In genomic region chr12:28122756-28123155, GRCh38 we compare ENCODE assay signal across 19 cellular contexts.
DNase-seq lines count a peak whose midpoint lies in the region; ATAC-seq, FAIRE-seq and TF ChIP-seq lines count a peak whose summit lies in the region.
"Had no signal": no experiment of that assay in that cellular context is flagged by ENCODE, and none has a peak within 500 bp of the region (broad histone marks: within the 10 kb centered on the region; RNA-seq: fewer than 3 reads in every experiment).

No MANE protein-coding gene starts in this region.

- no peaks in the 10 kb centered on the region for H3K23me2 ChIP-seq in H1 (ENCODE audit: low read depth, low read length)

- POLR2A ChIA-PET in H1 (lab: Charles Lee; ENCODE audit: partially characterized antibody): no interaction called here

- no peak overlapping the region for H2BK5ac ChIP-seq in H1 (ENCODE audit: low read depth, low read length)

- H3K4ac ChIP-seq in H1 (replicated peaks; ENCODE audit: insufficient read length, low read depth, low read length): no peak overlapping the region

- no peak overlapping the region for H3K23ac ChIP-seq in H1 (ENCODE audit: insufficient read length)

- H2AFZ ChIP-seq in GM23338 (no peak overlapping the region), H1 (ENCODE audit: low read length) (no peak overlapping the region)

- no peak overlapping the region for H3K14ac ChIP-seq in H1 (ENCODE audit: insufficient read length)

- intact Hi-C loops in activated T-helper 1 cell treated with anti-CD3 and anti-CD28 coated beads, Interleukin-12 subunit alpha, Interleukin-12 subunit beta, Interleukin-2, Interleukin-4 antibody, amounts not matched to agents 30 ng/mL and 10 ng/mL and 1 ng/mL, durations not matched to agents 14 hours and 24 hours and 36 hours (cut with micrococcal nuclease): no loop called here
- intact Hi-C loops in stomach (cut with DNase I; ENCODE audit: low total_unique reads): no loop called here

- H4K8ac ChIP-seq in H1 (ENCODE audit: extremely low read depth, insufficient read depth, low read length): no peak overlapping the region

- no peak for TF ChIP-seq CTCF in GM23338 (conservative IDR thresholded peaks at IDR 0.05; ENCODE audit: low read depth in 2 of 2)
- no peak for TF ChIP-seq CTCF in H1 (IDR thresholded peaks at IDR 0.05; ENCODE audit: control extremely low read depth in 1 of 3, insufficient read depth in 1 of 3, low read depth in 1 of 3, low read length in 3 of 3)
- no peak for TF ChIP-seq CTCF in right atrium auricular region (IDR thresholded peaks at IDR 0.05)
- no peak for TF ChIP-seq CTCF in stomach (IDR thresholded peaks at IDR 0.05)
- no peak for TF ChIP-seq CTCF in gastroesophageal sphincter (IDR thresholded peaks at IDR 0.05)

- H3K79me2 ChIP-seq in GM23338 (replicated peaks; ENCODE audit: insufficient read depth) (no peaks in the 10 kb centered on the region), H1 (ENCODE audit: control insufficient read depth in 1 of 2, insufficient read depth in 2 of 2, low read length in 2 of 2) (no peaks in the 10 kb centered on the region)

- H3K4me3 ChIP-seq in GM23338 (no peak overlapping the region), H1 (ENCODE audit: extremely low read depth in 1 of 4, insufficient read depth in 2 of 4, low read depth in 3 of 4, low read length in 4 of 4) (no peak overlapping the region), right atrium auricular region (no peak overlapping the region), stomach (no peak overlapping the region), gastroesophageal sphincter (no peak overlapping the region)

- H3K27me3 Mint-ChIP-seq in GM23338 (ENCODE audit: insufficient read depth, low read depth, poor library complexity): peaks cover 3% of the 10 kb centered on the region
- H3K27me3 Mint-ChIP-seq in activated T-helper 1 cell treated with anti-CD3 and anti-CD28 coated beads, Interleukin-12 subunit alpha, Interleukin-12 subunit beta, Interleukin-2, Interleukin-4 antibody, amounts not matched to agents 30 ng/mL and 10 ng/mL and 1 ng/mL, durations not matched to agents 14 hours and 24 hours and 36 hours (ENCODE audit: insufficient read depth): peaks cover 5% of the 10 kb centered on the region
- H3K27me3 Mint-ChIP-seq: CD4-positive, alpha-beta T cell had no signal

- DNase-seq in GM23338 (ENCODE audit: low spot score) (peak; percentile 3), OCI-M1 (lab: John Stamatoyannopoulos, UW) (peak; percentile 68), H1 (ENCODE audit: low read depth in 1 of 2, low spot score in 2 of 2) (no peak), right atrium auricular region (ENCODE audit: low spot score) (no peak), stomach (no peak)
- DNase-seq in activated T-helper 1 cell treated with anti-CD3 and anti-CD28 coated beads, Interleukin-12 subunit alpha, Interleukin-12 subunit beta, Interleukin-2, Interleukin-4 antibody, amounts not matched to agents 30 ng/mL and 10 ng/mL and 1 ng/mL, durations not matched to agents 14 hours and 24 hours and 36 hours (ENCODE audit: low spot score): no peak
- DNase-seq: AML-193; Caco-2; CD4-positive, alpha-beta T cell; HCEC 1CT; KBM-7 had no signal

- TF ChIP-seq RAD21 in H1 (IDR thresholded peaks at IDR 0.05 in 1 of 2, conservative IDR thresholded peaks at IDR 0.05 in 1 of 2; ENCODE audit: low read depth in 2 of 2, low read length in 2 of 2): no peak

- H3K4me3 Mint-ChIP-seq in GM23338: no peak overlapping the region
- no peak overlapping the region for H3K4me3 Mint-ChIP-seq in activated T-helper 1 cell treated with anti-CD3 and anti-CD28 coated beads, Interleukin-12 subunit alpha, Interleukin-12 subunit beta, Interleukin-2, Interleukin-4 antibody, amounts not matched to agents 30 ng/mL and 10 ng/mL and 1 ng/mL, durations not matched to agents 14 hours and 24 hours and 36 hours
- H3K4me3 Mint-ChIP-seq: CD4-positive, alpha-beta T cell had no signal

- no peak for TF ChIP-seq POLR2A in H1 (IDR thresholded peaks at IDR 0.05; ENCODE audit: control extremely low read depth in 1 of 2, low read depth in 2 of 2, low read length in 2 of 2)
- no peak for TF ChIP-seq POLR2A in stomach (IDR thresholded peaks at IDR 0.05)
- no peak for TF ChIP-seq POLR2A in gastroesophageal sphincter (IDR thresholded peaks at IDR 0.05)

- no peak overlapping the region for H4K5ac ChIP-seq in H1 (ENCODE audit: insufficient read length, low read depth, low read length)

- no peaks in the 10 kb centered on the region for H3K9me3 Mint-ChIP-seq in GM23338
- H3K9me3 Mint-ChIP-seq in activated T-helper 1 cell treated with anti-CD3 and anti-CD28 coated beads, Interleukin-12 subunit alpha, Interleukin-12 subunit beta, Interleukin-2, Interleukin-4 antibody, amounts not matched to agents 30 ng/mL and 10 ng/mL and 1 ng/mL, durations not matched to agents 14 hours and 24 hours and 36 hours: no peaks in the 10 kb centered on the region
- H3K9me3 Mint-ChIP-seq: CD4-positive, alpha-beta T cell had no signal

- H2BK12ac ChIP-seq in H1 (ENCODE audit: low read depth, low read length): no peak overlapping the region

- H3K9me3 ChIP-seq in H1 (ENCODE audit: insufficient read depth in 2 of 2, low read depth in 1 of 2, low read length in 1 of 2) (no peaks in the 10 kb centered on the region), right atrium auricular region (no peaks in the 10 kb centered on the region), stomach (no peaks in the 10 kb centered on the region), gastroesophageal sphincter (no peaks in the 10 kb centered on the region)
- H3K9me3 ChIP-seq: Caco-2 had no signal

- H3K4me1 ChIP-seq in GM23338 (ENCODE audit: insufficient read depth): no peaks in the 10 kb centered on the region
- H3K4me1 ChIP-seq in H1 (replicated peaks in 1 of 4; ENCODE audit: control insufficient read depth in 3 of 4, insufficient read depth in 4 of 4, low read length in 3 of 4): no peaks in the 10 kb centered on the region; a peak in 1 of 7 replicates
- no peaks in the 10 kb centered on the region for H3K4me1 ChIP-seq in right atrium auricular region
- no peaks in the 10 kb centered on the region for H3K4me1 ChIP-seq in stomach
- H3K4me1 ChIP-seq in gastroesophageal sphincter: no peaks in the 10 kb centered on the region
- H3K4me1 ChIP-seq: Caco-2 had no signal

- CTCF ChIA-PET in H1 (lab: Charles Lee; ENCODE audit: partially characterized antibody): interaction anchor here (0.9 kb wide), 1 partner anchor 174 kb away, joined by 3 read pairs; no protein-coding TSS in a partner anchor

- no peak for TF ChIP-seq EP300 in H1 (IDR thresholded peaks at IDR 0.05; ENCODE audit: borderline replicate concordance in 1 of 2, low read depth in 2 of 2, low read length in 2 of 2)
- TF ChIP-seq EP300 in stomach (IDR thresholded peaks at IDR 0.05): no peak
- no peak for TF ChIP-seq EP300 in gastroesophageal sphincter (IDR thresholded peaks at IDR 0.05)

- no peak overlapping the region for H3K56ac ChIP-seq in H1 (replicated peaks; ENCODE audit: insufficient read length, low read depth, low read length)

- H3K4me1 Mint-ChIP-seq in GM23338: no peaks in the 10 kb centered on the region
- H3K4me1 Mint-ChIP-seq in activated T-helper 1 cell treated with anti-CD3 and anti-CD28 coated beads, Interleukin-12 subunit alpha, Interleukin-12 subunit beta, Interleukin-2, Interleukin-4 antibody, amounts not matched to agents 30 ng/mL and 10 ng/mL and 1 ng/mL, durations not matched to agents 14 hours and 24 hours and 36 hours (ENCODE audit: low read depth): no peaks in the 10 kb centered on the region

- H3K4me2 ChIP-seq in GM23338: no peak overlapping the region
- no peak overlapping the region for H3K4me2 ChIP-seq in H1 (ENCODE audit: insufficient read depth in 1 of 2, low read depth in 2 of 2, low read length in 2 of 2)

- H3K9ac ChIP-seq in H1 (replicated peaks in 1 of 4; ENCODE audit: extremely low read depth in 1 of 4, low read depth in 3 of 4, low read length in 3 of 4): no peak overlapping the region

- no peak overlapping the region for H2BK120ac ChIP-seq in H1 (replicated peaks; ENCODE audit: low read depth, low read length)

- no peak overlapping the region for H3K18ac ChIP-seq in H1 (ENCODE audit: extremely low read depth, low read length)

- H2AK5ac ChIP-seq in H1 (ENCODE audit: low read depth, low read length): no peak overlapping the region

- H3K79me1 ChIP-seq in H1 (ENCODE audit: low read depth, low read length): no peaks in the 10 kb centered on the region

- ATAC-seq in GM23338: no peak; the same call in 2 of the 3 replicates
- ATAC-seq in gastroesophageal sphincter: no peak

- WGBS in H1 (ENCODE audit: extremely low coverage in 1 of 2, insufficient coverage in 1 of 2, insufficient read length in 1 of 2, insufficient replicate concordance in 2 of 2, low coverage in 1 of 2, low lambda C conversion rate in 2 of 2, missing lambda C conversion rate in 1 of 2), 2 experiments: 97% methylated on average over 3 of the region's 3 CpGs; no CpG with 5 or more reads in 1 of the 2 experiments
- 87 to 99% (median 93%) methylated on average over 3 of the region's 3 CpGs for WGBS in stomach, 5 donors
- 75 to 89% methylated on average over 1 to 3 of the region's 3 CpGs for WGBS in gastroesophageal sphincter (ENCODE audit: low coverage in 1 of 2), 2 donors

- H4K20me1 ChIP-seq in GM23338 (replicated peaks; ENCODE audit: insufficient read depth) (no peaks in the 10 kb centered on the region), H1 (replicated peaks in 1 of 2; ENCODE audit: control insufficient read depth in 1 of 2, insufficient read depth in 2 of 2, low read length in 2 of 2) (no peaks in the 10 kb centered on the region)

- no peak overlapping the region for H2BK15ac ChIP-seq in H1 (ENCODE audit: low read length)

- H3K36me3 Mint-ChIP-seq in GM23338 (ENCODE audit: low read depth): no peaks in the 10 kb centered on the region
- no peaks in the 10 kb centered on the region for H3K36me3 Mint-ChIP-seq in activated T-helper 1 cell treated with anti-CD3 and anti-CD28 coated beads, Interleukin-12 subunit alpha, Interleukin-12 subunit beta, Interleukin-2, Interleukin-4 antibody, amounts not matched to agents 30 ng/mL and 10 ng/mL and 1 ng/mL, durations not matched to agents 14 hours and 24 hours and 36 hours (ENCODE audit: low read depth)

- FAIRE-seq in H1 (lab: Jason Lieb, UNC): peak; percentile 39
- FAIRE-seq: A204.1, D721Med, G401.6, GM12891, GM18507 had no signal

- H3K36me3 ChIP-seq in GM23338 (ENCODE audit: insufficient read depth) (no peaks in the 10 kb centered on the region), H1 (ENCODE audit: control insufficient read depth in 2 of 4, insufficient read depth in 4 of 4, low read length in 3 of 4) (no peaks in the 10 kb centered on the region), right atrium auricular region (no peaks in the 10 kb centered on the region), stomach (no peaks in the 10 kb centered on the region), gastroesophageal sphincter (no peaks in the 10 kb centered on the region)

- H4K91ac ChIP-seq in H1 (replicated peaks; ENCODE audit: insufficient read length, low read length): no peak overlapping the region

- H3K27ac Mint-ChIP-seq in GM23338: no peak overlapping the region
- no peak overlapping the region for H3K27ac Mint-ChIP-seq in activated T-helper 1 cell treated with anti-CD3 and anti-CD28 coated beads, Interleukin-12 subunit alpha, Interleukin-12 subunit beta, Interleukin-2, Interleukin-4 antibody, amounts not matched to agents 30 ng/mL and 10 ng/mL and 1 ng/mL, durations not matched to agents 14 hours and 24 hours and 36 hours
- H3K27ac Mint-ChIP-seq: CD4-positive, alpha-beta T cell had no signal

- H3F3A ChIP-seq in GM23338 (replicated peaks; ENCODE audit: low read depth): no peaks in the 10 kb centered on the region

- H3K9me2 ChIP-seq in GM23338 (ENCODE audit: insufficient read depth): 0 out of 2 replicates have a peak, but pooled peaks cover 3% of the 10 kb centered on the region

- H3K27ac ChIP-seq in GM23338 (ENCODE audit: low read depth) (no peak overlapping the region), H1 (ENCODE audit: low read depth, low read length) (no peak overlapping the region), right atrium auricular region (no peak overlapping the region), stomach (no peak overlapping the region), gastroesophageal sphincter (no peak overlapping the region)
- H3K27ac ChIP-seq: C4-2B, HL-60 had no signal

- H3K27me3 ChIP-seq in GM23338 (ENCODE audit: insufficient read depth): no peaks in the 10 kb centered on the region
- H3K27me3 ChIP-seq in H1 (replicated peaks in 1 of 4; ENCODE audit: control insufficient read depth in 3 of 4, extremely low read depth in 1 of 4, insufficient read depth in 3 of 4, low read length in 3 of 4): no peaks in the 10 kb centered on the region
- no peaks in the 10 kb centered on the region for H3K27me3 ChIP-seq in right atrium auricular region
- no peaks in the 10 kb centered on the region for H3K27me3 ChIP-seq in stomach
- no peaks in the 10 kb centered on the region for H3K27me3 ChIP-seq in gastroesophageal sphincter

- H2BK20ac ChIP-seq in H1 (ENCODE audit: low read length): no peak overlapping the region

Comparison
In these comparisons a context has a peak if more than half of its experiments do, and no peak if none do; other contexts are left out.
1. DNase-seq: peak in GM23338 (single experiment) and OCI-M1 (single experiment); none in H1 (0 of 2), right atrium auricular region (single experiment), activated T-helper 1 cell treated with anti-CD3 and anti-CD28 coated beads, Interleukin-12 subunit alpha, Interleukin-12 subunit beta, Interleukin-2, Interleukin-4 antibody, amounts not matched to agents 30 ng/mL and 10 ng/mL and 1 ng/mL, durations not matched to agents 14 hours and 24 hours and 36 hours (single experiment) and stomach (single experiment).